8 cellular contexts compared by ENCODE assay signal in genomic region chr18:21740724-21741510, GRCh38.
DNase-seq lines count a peak whose midpoint lies in the region; ATAC-seq and TF ChIP-seq lines count a peak whose summit lies in the region.

Gene MIB1, plus strand, starts transcription at chr18:21740792. Its CDS starts 792 bp downstream, at chr18:21741584.

- no peaks in the 10 kb centered on the region for H3K27me3 ChIP-seq in WERI-Rb-1 (ENCODE audit: insufficient read depth, low read depth, severe bottlenecking)

- peak within 1 kb of the TSS; percentile 84 for H3K4me3 ChIP-seq in WERI-Rb-1 (ENCODE audit: low read depth, low read length)
- H3K4me3 ChIP-seq in coronary artery = peak within 1 kb of the TSS; percentile 86

- H3K36me3 ChIP-seq in WERI-Rb-1 = peaks cover 18% of the 10 kb centered on the region

- ATAC-seq in HG02852 (IDR thresholded peaks at IDR 0.05; ENCODE audit: unreplicated experiment) = peak; percentile 54

- peaks cover 3% of the 10 kb centered on the region for H3K9me3 ChIP-seq in WERI-Rb-1 (ENCODE audit: severe bottlenecking)

- DNase-seq in stimulated activated CD4-positive, alpha-beta T cell treated with anti-CD3 and anti-CD28 coated beads, Interleukin-12 subunit alpha, Interleukin-12 subunit beta, amount 100 ng/mL, for 4 hours = peak; percentile 99
- no peak for DNase-seq in stimulated activated CD4-positive, alpha-beta T cell treated with anti-CD3 and anti-CD28 coated beads, Interleukin-1b, Interleukin-23, amount 100 ng/mL, for 48 hours
- DNase-seq in NCI-H187 (lab: John Stamatoyannopoulos, UW) (peak; percentile 94), WERI-Rb-1 (peak; percentile 99), coronary artery (ENCODE audit: low spot score) (no peak), left kidney (ENCODE audit: low read depth, low spot score) (peak; percentile 100)
- peak; percentile 93 to 98 (median 96) for DNase-seq in stimulated activated CD4-positive, alpha-beta T cell treated with anti-CD3 and anti-CD28 coated beads, TNF-alpha, amount 100 ng/mL, for 1 hour (ENCODE audit: low read depth in 3 of 3, low spot score in 1 of 3)

- H3K27ac ChIP-seq in WERI-Rb-1 (peak within 1 kb of the TSS; percentile 99), coronary artery (peak within 1 kb of the TSS; percentile 97)

- TF ChIP-seq CTCF in WERI-Rb-1 (IDR thresholded peaks at IDR 0.05; ENCODE audit: low read depth, low read length) = no peak
- TF ChIP-seq CTCF in coronary artery (IDR thresholded peaks at IDR 0.05) = no peak

Comparison
In these comparisons a context has a peak if more than half of its experiments do, and no peak if none do; other contexts are left out.
1. DNase-seq: peak in stimulated activated CD4-positive, alpha-beta T cell treated with anti-CD3 and anti-CD28 coated beads, Interleukin-12 subunit alpha, Interleukin-12 subunit beta, amount 100 ng/mL, for 4 hours (single experiment), NCI-H187 (2 of 2), WERI-Rb-1 (single experiment), left kidney (single experiment) and stimulated activated CD4-positive, alpha-beta T cell treated with anti-CD3 and anti-CD28 coated beads, TNF-alpha, amount 100 ng/mL, for 1 hour (3 of 3); none in stimulated activated CD4-positive, alpha-beta T cell treated with anti-CD3 and anti-CD28 coated beads, Interleukin-1b, Interleukin-23, amount 100 ng/mL, for 48 hours (single experiment) and coronary artery (single experiment).